In the genomic region with DNA sequence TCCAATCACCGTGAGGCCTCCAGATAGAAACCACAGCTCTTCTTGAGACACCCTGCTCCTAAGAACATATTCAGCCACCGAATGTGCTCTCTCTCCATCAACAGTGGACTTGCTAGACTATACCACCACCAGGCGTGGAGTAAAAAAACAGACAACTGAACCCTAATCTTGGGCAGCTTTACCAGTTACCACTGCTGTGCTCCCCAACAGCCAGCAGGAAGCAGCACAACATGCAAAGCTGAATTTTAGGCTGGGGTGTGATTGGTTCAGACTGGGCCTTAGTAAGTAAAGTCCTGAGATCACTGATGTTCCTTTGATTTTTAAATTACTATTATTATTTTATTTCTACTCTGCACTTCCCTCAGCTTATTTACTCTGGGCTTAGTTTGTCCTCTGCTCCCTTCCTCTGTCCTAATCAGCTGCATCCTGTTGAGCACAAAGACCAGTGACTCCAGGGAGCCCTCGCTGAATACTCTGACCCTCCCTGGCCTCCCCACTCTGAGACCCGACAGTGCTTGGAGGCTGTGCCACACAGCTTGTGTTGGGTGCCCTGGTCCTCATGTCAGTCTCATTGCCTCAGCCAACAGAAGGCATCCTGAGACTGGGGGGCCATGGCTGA, we compare ENCODE assay signal across 7 cellular contexts. TPM values are rescaled to one million over a fixed set of nuclear protein-coding genes. Genes with fewer than 3 reads are reported as not detected.
DNase-seq lines count a peak whose midpoint lies in the region; ATAC-seq and TF ChIP-seq lines count a peak whose summit lies in the region.

No MANE protein-coding gene starts in this region.

- no peak overlapping the region for H3K4me2 ChIP-seq in Karpas-422 (ENCODE audit: low read depth, low read length, poor library complexity, severe bottlenecking)

- H3K9me2 ChIP-seq in Karpas-422 (replicated peaks; ENCODE audit: insufficient read depth, low read length), result no peaks in the 10 kb centered on the region

- H3K9me3 ChIP-seq in Karpas-422 (ENCODE audit: low read length), result no peaks in the 10 kb centered on the region

- no peak overlapping the region for H2AFZ ChIP-seq in Karpas-422 (ENCODE audit: low read length)

- no peaks in the 10 kb centered on the region for H3K4me1 ChIP-seq in Karpas-422 (ENCODE audit: low read length)

- ATAC-seq in HG03139 (IDR thresholded peaks at IDR 0.05; ENCODE audit: unreplicated experiment), result no peak

- H3K79me2 ChIP-seq in Karpas-422 (ENCODE audit: low read length), result no peaks in the 10 kb centered on the region

- no peaks in the 10 kb centered on the region for H4K20me1 ChIP-seq in Karpas-422 (ENCODE audit: insufficient read depth, low read depth, low read length)

- TF ChIP-seq CTCF in GM12872 (IDR thresholded peaks at IDR 0.05; ENCODE audit: insufficient read depth, low read depth, low read length), result peak; percentile 96
- TF ChIP-seq CTCF in kidney epithelial cell (IDR thresholded peaks at IDR 0.05; ENCODE audit: insufficient read depth, low read length, poor library complexity, severe bottlenecking), result peak; percentile 94

- H3K4me3 ChIP-seq in Karpas-422 (ENCODE audit: low read length) (no peak overlapping the region), kidney epithelial cell (ENCODE audit: low read depth, low read length) (no peak overlapping the region)

- no peak overlapping the region for H3K9ac ChIP-seq in Karpas-422 (ENCODE audit: low read length)

- no peaks in the 10 kb centered on the region for H3K36me3 ChIP-seq in Karpas-422 (ENCODE audit: insufficient read depth, low read length)
- no peaks in the 10 kb centered on the region for H3K36me3 ChIP-seq in kidney epithelial cell (ENCODE audit: control insufficient read depth, insufficient read depth, low read length)

- no peak overlapping the region for H3K27ac ChIP-seq in Karpas-422 (ENCODE audit: low read length)

- H3K27me3 ChIP-seq in Karpas-422 (ENCODE audit: low read length) (no peaks in the 10 kb centered on the region), kidney epithelial cell (ENCODE audit: control insufficient read depth, insufficient read depth, low read length) (no peaks in the 10 kb centered on the region)

- peak; percentile 92 for DNase-seq in Karpas-422
- peak; percentile 46 for DNase-seq in SW480 (ENCODE audit: low spot score)
- peak; percentile 77 for DNase-seq in astrocyte of the hippocampus (ENCODE audit: low read depth, low spot score)
- no peak for DNase-seq in kidney epithelial cell (ENCODE audit: low read depth)
- DNase-seq in stimulated activated CD4-positive, alpha-beta T cell treated with anti-CD3 and anti-CD28 coated beads, Interleukin-4, amount 100 ng/mL, for 48 hours (ENCODE audit: low read depth in 2 of 2), result peak; percentile 28 to 54

RNA-seq across cellular contexts. Expression of a gene that starts 21.9 kb away (rescaled TPM):
- total RNA-seq in Karpas-422 (2014; rRNA removed; shearing (Covaris generic); ENCODE audit: low replicate concordance), result 45.8 and 73.9 TPM in 2 replicates
- 24.5 and 32.2 TPM in 2 replicates for total RNA-seq in kidney epithelial cell

RNA-seq across cellular contexts. Expression of a gene that starts 25.9 kb away (rescaled TPM):
- 75.6 and 115 TPM in 2 replicates for total RNA-seq in Karpas-422 (2014; rRNA removed; shearing (Covaris generic); ENCODE audit: low replicate concordance)
- total RNA-seq in kidney epithelial cell, result 66.9 and 77.2 TPM in 2 replicates
